ENCODE assay signal across 8 cellular contexts in the genomic region with DNA sequence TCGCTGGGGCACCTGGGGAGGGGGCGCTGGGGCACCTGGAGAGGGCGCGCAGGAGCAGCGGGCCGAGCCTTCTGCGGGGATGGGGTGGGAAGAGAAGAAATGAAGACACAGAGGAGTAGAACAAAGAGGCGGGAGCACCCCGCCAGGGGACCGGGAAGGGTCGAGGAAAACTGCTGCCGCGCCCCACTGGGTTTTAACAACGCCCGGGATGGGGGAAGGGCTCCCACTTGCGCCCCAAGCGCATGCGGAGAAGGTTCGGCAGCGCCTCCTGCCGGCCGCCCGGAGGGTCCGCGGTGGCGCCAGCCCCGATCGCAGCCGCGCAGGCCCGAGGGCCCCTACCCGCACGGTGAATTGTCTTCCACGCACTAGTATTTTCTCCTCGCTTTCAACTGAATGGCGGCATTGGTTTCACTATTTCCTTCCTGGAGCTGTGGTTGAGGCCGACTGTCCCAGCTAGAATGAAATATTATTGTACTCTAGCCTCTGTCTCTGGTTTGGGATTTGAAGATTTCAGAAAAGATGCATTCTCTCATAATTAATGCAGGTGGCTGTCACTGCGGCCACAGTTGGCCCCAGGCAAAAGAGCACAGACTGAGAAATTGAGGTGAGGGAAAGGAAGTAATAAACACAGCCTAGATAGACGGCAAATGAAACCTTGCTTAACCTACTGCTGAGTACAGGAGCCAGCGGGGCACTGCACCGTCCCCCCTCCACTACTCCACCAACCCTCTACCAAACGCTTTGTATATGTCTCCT. TPM values are rescaled to one million over a fixed set of nuclear protein-coding genes. Genes with fewer than 3 reads are reported as not detected.
DNase-seq lines count a peak whose midpoint lies in the region; TF ChIP-seq lines count a peak whose summit lies in the region.

No MANE protein-coding gene starts in this region.

- peak; percentile 81 for DNase-seq in HEK293T (ENCODE audit: extremely low spot score)
- peak; percentile 82 for DNase-seq in NCI-H1048 (lab: John Stamatoyannopoulos, UW)
- DNase-seq in activated CD8-positive, alpha-beta memory T cell treated with anti-CD3 and anti-CD28 coated beads, Interleukin-2, amount 50 U/mL, for 24 hours (ENCODE audit: extremely low read depth) = peak; percentile 58
- DNase-seq in endothelial cell (ENCODE audit: low spot score) = peak; percentile 87
- DNase-seq in midbrain (lab: John Stamatoyannopoulos, UW) = peak; percentile 76
- DNase-seq in stimulated activated CD8-positive, alpha-beta memory T cell treated with anti-CD3 and anti-CD28 coated beads, Interleukin-15, amount 100 ng/mL, for 48 hours (ENCODE audit: low read depth in 2 of 2) = peak; percentile 62 to 73
- no peak for DNase-seq in NCI-H446 treated with DMSO at 0.1 percent for 48 hours (lab: John Stamatoyannopoulos, UW)

- H3K36me3 Mint-ChIP-seq in endothelial cell (ENCODE audit: low read depth, unreplicated experiment) = no peaks in the 10 kb centered on the region

- H3K27me3 Mint-ChIP-seq in endothelial cell (ENCODE audit: unreplicated experiment) = peaks cover 2% of the 10 kb centered on the region

- H3K4me3 Mint-ChIP-seq in endothelial cell (ENCODE audit: unreplicated experiment) = peak overlapping the region; percentile 87

- TF ChIP-seq CTCF in endothelial cell (IDR thresholded peaks at IDR 0.05; ENCODE audit: unreplicated experiment) = peak; percentile 88

- peak overlapping the region; percentile 44; the same call in 1 of the 2 replicates for H3K4me3 ChIP-seq in GM08714 (ENCODE audit: low read length)

- H3K27ac Mint-ChIP-seq in endothelial cell (ENCODE audit: unreplicated experiment) = peak overlapping the region; percentile 86

- CTCF ChIA-PET in HEK293T (lab: Yijun Ruan, JAX) = interaction anchor here (0.6 to 0.7 kb wide), 2 partner anchors 12 to 330 kb away, joined by 3 read pairs; no protein-coding TSS in a partner anchor

- H3K9me3 Mint-ChIP-seq in endothelial cell (ENCODE audit: unreplicated experiment) = no peaks in the 10 kb centered on the region

- H3K4me1 Mint-ChIP-seq in endothelial cell (ENCODE audit: unreplicated experiment) = peaks cover 17% of the 10 kb centered on the region

- POLR2A ChIA-PET in HEK293T (lab: Yijun Ruan, JAX) = no interaction called here

TF ChIP-seq in HEK293T, 16 proteins besides CTCF, POLR2A, EP300 and RAD21:
- TF ChIP-seq L3MBTL2 (conservative IDR thresholded peaks at IDR 0.05) (peak; percentile 37; the same call in 1 of the 2 replicates), HDGF (IDR thresholded peaks at IDR 0.05; ENCODE audit: borderline replicate concordance) (no peak), CTBP1 (IDR thresholded peaks at IDR 0.05; ENCODE audit: borderline replicate concordance) (no peak), FOXK2 (IDR thresholded peaks at IDR 0.05) (no peak), TARDBP (IDR thresholded peaks at IDR 0.05) (no peak), FOXM1 (IDR thresholded peaks at IDR 0.05; ENCODE audit: borderline replicate concordance) (no peak), LEF1 (IDR thresholded peaks at IDR 0.05; ENCODE audit: borderline replicate concordance) (no peak)
- TF ChIP-seq, protein P1, sequence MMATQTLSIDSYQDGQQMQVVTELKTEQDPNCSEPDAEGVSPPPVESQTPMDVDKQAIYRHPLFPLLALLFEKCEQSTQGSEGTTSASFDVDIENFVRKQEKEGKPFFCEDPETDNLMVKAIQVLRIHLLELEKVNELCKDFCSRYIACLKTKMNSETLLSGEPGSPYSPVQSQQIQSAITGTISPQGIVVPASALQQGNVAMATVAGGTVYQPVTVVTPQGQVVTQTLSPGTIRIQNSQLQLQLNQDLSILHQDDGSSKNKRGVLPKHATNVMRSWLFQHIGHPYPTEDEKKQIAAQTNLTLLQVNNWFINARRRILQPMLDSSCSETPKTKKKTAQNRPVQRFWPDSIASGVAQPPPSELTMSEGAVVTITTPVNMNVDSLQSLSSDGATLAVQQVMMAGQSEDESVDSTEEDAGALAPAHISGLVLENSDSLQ (IDR thresholded peaks at IDR 0.05) = no peak

RNA-seq across cellular contexts. Expression of a gene that starts 57.3 kb away (rescaled TPM):
- total RNA-seq in endothelial cell (ENCODE audit: unreplicated experiment) = 0.18 TPM
